In genomic region chr1:112618721-112619517, GRCh38 we compare ENCODE assay signal across 1 cellular context.
TF ChIP-seq lines count a peak whose summit lies in the region.

ST7L (minus strand) TSS chr1:112619141; CDS start chr1:112619113, 28 bp downstream.

TF ChIP-seq in liver, 16 proteins besides CTCF, POLR2A, EP300 and RAD21 (continued from another document):
- TF ChIP-seq REST (IDR thresholded peaks at IDR 0.05) (peak; percentile 17), NR2F2 (IDR thresholded peaks at IDR 0.05) (no peak), JUND (IDR thresholded peaks at IDR 0.05) (no peak), HNF4A (conservative IDR thresholded peaks at IDR 0.05) (peak in 1 of 2 donors; percentile 16), SP1 (IDR thresholded peaks at IDR 0.05) (no peak), FOXA2 (IDR thresholded peaks at IDR 0.05) (no peak), ATF3 (IDR thresholded peaks at IDR 0.05) (no peak), ZBTB33 (IDR thresholded peaks at IDR 0.05) (no peak), YY1 (IDR thresholded peaks at IDR 0.05) (peak; percentile 98)
